In the genomic region with DNA sequence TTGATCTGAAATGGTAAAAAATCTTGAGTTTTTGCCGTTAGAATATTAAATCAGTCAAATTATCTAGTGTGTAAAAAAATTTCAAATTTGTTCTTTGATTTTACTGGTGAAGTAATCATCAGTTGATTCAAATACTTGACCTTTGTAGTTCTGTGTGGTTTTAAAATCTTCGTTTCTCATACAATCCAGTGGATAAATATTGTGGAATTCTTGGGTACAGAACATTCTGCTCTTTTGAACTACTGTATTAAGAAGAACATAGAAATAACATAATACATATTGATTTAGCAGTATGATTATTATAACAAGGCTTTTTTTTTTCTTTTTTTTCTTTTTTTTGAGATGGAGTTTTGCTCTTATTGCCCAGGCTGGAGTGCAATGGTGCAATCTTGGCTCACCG, we compare ENCODE assay signal across 28 cellular contexts.
"Had no signal": no experiment of that assay in that cellular context is flagged by ENCODE, and none has a peak within 500 bp of the region (broad histone marks: within the 10 kb centered on the region; RNA-seq: fewer than 3 reads in every experiment).

No MANE protein-coding gene starts in this region.

- H3K27me3 ChIP-seq: neural progenitor cell, ovary, right lobe of liver, spleen, thyroid gland, tibial nerve, upper lobe of left lung had no signal

- H3K4me1 ChIP-seq: neural progenitor cell, parathyroid adenoma, psoas muscle, right lobe of liver, spleen, thyroid gland, upper lobe of left lung had no signal

- ATAC-seq: naive thymus-derived CD4-positive, alpha-beta T cell; natural killer cell; psoas muscle; right cardiac atrium; right lobe of liver; stimulated activated memory B cell treated with anti-CD40 and anti-IgM and Interleukin-4, amounts not matched to agents 10 μg/mL and 1 μg/mL and 100 μg/mL, for 72 hours; stimulated activated naive CD8-positive, alpha-beta T cell treated with anti-CD3 and anti-CD28 coated beads, Interleukin-15, amount 100 ng/mL, for 72 hours; stimulated activated naive CD8-positive, alpha-beta T cell treated with anti-CD3 and anti-CD28 coated beads, Interleukin-15, Interleukin-2, amounts not matched to agents 100 U/mL and 50 U/mL, for 24 hours had no signal

- FAIRE-seq: urothelium cell line had no signal

- H3K9me3 ChIP-seq: ovary, psoas muscle, right lobe of liver, thoracic aorta, thyroid gland, upper lobe of left lung had no signal

- H3K4me3 ChIP-seq: neural progenitor cell, ovary, psoas muscle, right lobe of liver, skin epidermis, smooth muscle cell, spleen, thoracic aorta, thyroid gland, tibial nerve, upper lobe of left lung had no signal

- H3K27ac ChIP-seq: neural progenitor cell, ovary, parathyroid adenoma, psoas muscle, right lobe of liver, spleen, thoracic aorta, thyroid gland, upper lobe of left lung had no signal

- DNase-seq: naive thymus-derived CD4-positive, alpha-beta T cell; natural killer cell; occipital lobe; ovary; posterior cingulate gyrus; psoas muscle; right cardiac atrium; right lobe of liver; spleen; stimulated activated CD4-positive, alpha-beta T cell treated with anti-CD3 and anti-CD28 coated beads, Interleukin-12 subunit alpha, Interleukin-12 subunit beta, amount 100 ng/mL, for 4 hours; stimulated activated CD4-positive, alpha-beta T cell treated with anti-CD3 and anti-CD28 coated beads, Interleukin-1b, Interleukin-23, amount 100 ng/mL, for 48 hours; stimulated activated CD4-positive, alpha-beta T cell treated with anti-CD3 and anti-CD28 coated beads, Interleukin-4, amount 100 ng/mL, for 1 hour; stimulated activated CD4-positive, alpha-beta T cell treated with anti-CD3 and anti-CD28 coated beads, Interleukin-4, amount 100 ng/mL, for 4 hours; stimulated activated CD8-positive, alpha-beta memory T cell treated with anti-CD3 and anti-CD28 coated beads, Interleukin-4, amount 100 ng/mL, for 48 hours; stimulated activated naive CD4-positive, alpha-beta T cell; stimulated activated naive CD8-positive, alpha-beta T cell treated with anti-CD3 and anti-CD28 coated beads, Interleukin-15, amount 100 ng/mL, for 72 hours; stimulated activated naive CD8-positive, alpha-beta T cell treated with anti-CD3 and anti-CD28 coated beads, Interleukin-15, Interleukin-2, amounts not matched to agents 100 U/mL and 50 U/mL, for 24 hours; substantia nigra; thyroid gland; upper lobe of left lung had no signal

- H3K36me3 ChIP-seq: neural progenitor cell, ovary, right lobe of liver, spleen, thoracic aorta, thyroid gland, tibial nerve, upper lobe of left lung had no signal
